1 cellular context compared by ENCODE assay signal in the genomic region with DNA sequence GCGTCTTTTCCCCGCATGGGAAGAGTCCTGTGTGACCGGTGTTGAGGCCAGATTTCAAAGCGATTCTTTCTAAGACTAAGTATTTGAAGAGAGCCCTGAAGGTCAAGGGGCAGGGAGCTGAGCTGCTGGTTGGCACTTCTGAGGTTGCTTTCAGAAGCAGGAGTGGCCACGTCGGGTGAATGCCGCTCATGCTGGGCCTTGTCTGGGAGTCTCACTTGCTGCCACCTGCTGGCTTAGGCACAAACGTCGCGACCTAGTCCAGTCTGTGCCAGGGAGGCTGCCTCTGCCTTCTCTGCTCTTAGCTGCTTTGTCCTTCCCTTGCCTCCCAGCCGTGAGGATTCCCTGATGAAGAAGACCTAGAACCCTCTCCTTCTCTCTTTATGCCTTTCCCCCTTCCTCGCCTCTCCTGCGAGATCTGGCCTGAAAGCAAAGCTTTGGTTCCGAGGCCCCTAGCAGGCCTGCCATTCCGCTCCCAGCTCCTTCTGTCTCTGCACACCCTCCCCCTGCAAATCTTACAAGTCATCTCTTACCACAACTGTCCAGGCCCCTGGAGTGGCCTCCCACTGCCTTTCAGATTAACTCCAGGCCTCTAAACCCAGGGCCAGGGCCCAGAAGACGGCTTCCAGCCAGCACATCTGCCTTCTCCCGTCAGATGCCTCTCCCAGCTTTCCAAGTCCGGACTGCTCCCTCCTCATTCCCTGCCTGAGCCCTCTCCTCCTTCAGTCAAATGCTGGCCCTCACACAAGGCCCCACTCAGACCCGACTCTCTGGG.
TF ChIP-seq lines count a peak whose summit lies in the region.

No MANE protein-coding gene starts in this region.

TF ChIP-seq in HCT116, 20 proteins besides CTCF, POLR2A, EP300 and RAD21:
- no peak for TF ChIP-seq EZH2phosphoT487 (IDR thresholded peaks at IDR 0.05; ENCODE audit: borderline replicate concordance)
- TF ChIP-seq, protein P1, sequence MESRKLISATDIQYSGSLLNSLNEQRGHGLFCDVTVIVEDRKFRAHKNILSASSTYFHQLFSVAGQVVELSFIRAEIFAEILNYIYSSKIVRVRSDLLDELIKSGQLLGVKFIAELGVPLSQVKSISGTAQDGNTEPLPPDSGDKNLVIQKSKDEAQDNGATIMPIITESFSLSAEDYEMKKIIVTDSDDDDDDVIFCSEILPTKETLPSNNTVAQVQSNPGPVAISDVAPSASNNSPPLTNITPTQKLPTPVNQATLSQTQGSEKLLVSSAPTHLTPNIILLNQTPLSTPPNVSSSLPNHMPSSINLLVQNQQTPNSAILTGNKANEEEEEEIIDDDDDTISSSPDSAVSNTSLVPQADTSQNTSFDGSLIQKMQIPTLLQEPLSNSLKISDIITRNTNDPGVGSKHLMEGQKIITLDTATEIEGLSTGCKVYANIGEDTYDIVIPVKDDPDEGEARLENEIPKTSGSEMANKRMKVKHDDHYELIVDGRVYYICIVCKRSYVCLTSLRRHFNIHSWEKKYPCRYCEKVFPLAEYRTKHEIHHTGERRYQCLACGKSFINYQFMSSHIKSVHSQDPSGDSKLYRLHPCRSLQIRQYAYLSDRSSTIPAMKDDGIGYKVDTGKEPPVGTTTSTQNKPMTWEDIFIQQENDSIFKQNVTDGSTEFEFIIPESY (IDR thresholded peaks at IDR 0.05; ENCODE audit: extremely low read depth, insufficient replicate concordance, low read length), result no peak
